In the genomic region with DNA sequence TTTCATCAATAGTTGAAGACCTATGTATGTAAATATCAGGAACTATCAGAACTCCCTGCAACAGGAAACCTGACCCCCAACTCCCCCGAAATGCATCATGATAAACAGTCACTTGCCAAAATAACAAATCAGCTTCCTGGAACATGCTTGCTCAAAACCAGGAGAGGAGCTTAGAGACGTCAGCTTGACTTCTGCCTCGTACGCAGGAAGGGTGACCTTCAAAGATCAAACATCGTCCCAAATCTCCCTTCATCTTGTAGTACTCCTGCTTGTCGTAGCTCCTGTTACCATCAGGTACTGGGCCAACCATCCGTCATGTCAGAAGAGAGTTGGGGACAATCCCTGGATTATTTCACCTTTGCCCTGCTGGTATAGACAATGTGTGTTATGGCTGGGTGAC, we compare ENCODE assay signal across 12 cellular contexts.
DNase-seq lines count a peak whose midpoint lies in the region; ATAC-seq, FAIRE-seq and TF ChIP-seq lines count a peak whose summit lies in the region.
"Had no signal": no experiment of that assay in that cellular context is flagged by ENCODE, and none has a peak within 500 bp of the region (broad histone marks: within the 10 kb centered on the region; RNA-seq: fewer than 3 reads in every experiment).

No MANE protein-coding gene starts in this region.

- no peak for DNase-seq in activated CD4-positive, alpha-beta T cell treated with anti-CD3 and anti-CD28 coated beads for 36 hours
- DNase-seq in activated CD4-positive, alpha-beta T cell treated with anti-CD3 and anti-CD28 coated beads, Interleukin-2, amount 50 U/mL, for 1 hour, result no peak
- peak; percentile 41 for DNase-seq in SHP77 treated with DMSO at 0.1 percent for 48 hours (lab: John Stamatoyannopoulos, UW)
- DNase-seq in kidney, result no peak
- peak; percentile 32 for DNase-seq in small intestine
- no peak for DNase-seq in left colon
- DNase-seq in Karpas-422, result no peak
- DNase-seq: activated CD4-positive, alpha-beta memory T cell treated with anti-CD3 and anti-CD28 coated beads for 36 hours; aorta; nucleus accumbens had no signal

- no peaks in the 10 kb centered on the region for H4K20me1 ChIP-seq in Karpas-422 (ENCODE audit: insufficient read depth, low read depth, low read length)

- H3K79me2 ChIP-seq in Karpas-422 (ENCODE audit: low read length), result no peaks in the 10 kb centered on the region

- POLR2A ChIA-PET in activated CD4-positive, alpha-beta T cell treated with anti-CD3 and anti-CD28 coated beads for 36 hours (lab: Charles Lee), result interaction anchor here (0.6 to 1.9 kb wide), 2 partner anchors 16 to 674 kb away, joined by 3 to 9 read pairs; no protein-coding TSS in a partner anchor

- peaks cover 3% of the 10 kb centered on the region for H3K9me3 Mint-ChIP-seq in activated CD4-positive, alpha-beta T cell treated with anti-CD3 and anti-CD28 coated beads for 36 hours (ENCODE audit: low read depth)

- peaks cover 25% of the 10 kb centered on the region for H3K4me1 Mint-ChIP-seq in activated CD4-positive, alpha-beta T cell treated with anti-CD3 and anti-CD28 coated beads for 36 hours

- H3K36me3 ChIP-seq in kidney (ENCODE audit: control insufficient read depth in 1 of 2, insufficient read depth in 2 of 2, low read length in 2 of 2) (no peaks in the 10 kb centered on the region), small intestine (ENCODE audit: control insufficient read depth in 2 of 2, insufficient read depth in 2 of 2, low read length in 2 of 2) (no peaks in the 10 kb centered on the region), Karpas-422 (ENCODE audit: insufficient read depth, low read length) (no peaks in the 10 kb centered on the region)

- TF ChIP-seq CTCF in kidney (IDR thresholded peaks at IDR 0.05; ENCODE audit: borderline replicate concordance, extremely low read depth, insufficient read depth), result no peak

- 14 to 36% (median 23%) methylated on average over 7 of the region's 7 CpGs for WGBS in small intestine, 3 donors

- no peak for ATAC-seq in activated CD4-positive, alpha-beta T cell treated with anti-CD3 and anti-CD28 coated beads for 36 hours
- ATAC-seq in left colon (no peak), GM18867 (IDR thresholded peaks at IDR 0.05; ENCODE audit: unreplicated experiment) (no peak)

- CTCF ChIA-PET in activated CD4-positive, alpha-beta T cell treated with anti-CD3 and anti-CD28 coated beads for 36 hours (lab: Charles Lee), result interaction anchor here (1.1 to 2.2 kb wide), 4 partner anchors 10 to 398 kb away, joined by 3 to 8 read pairs (median 5); no protein-coding TSS in a partner anchor

- H3K27ac Mint-ChIP-seq in activated CD4-positive, alpha-beta T cell treated with anti-CD3 and anti-CD28 coated beads for 36 hours, result peak overlapping the region; percentile 40
- H3K27ac Mint-ChIP-seq: activated CD4-positive, alpha-beta memory T cell treated with anti-CD3 and anti-CD28 coated beads for 36 hours had no signal

- no peaks in the 10 kb centered on the region for H3K27me3 ChIP-seq in small intestine (ENCODE audit: control insufficient read depth in 2 of 2, insufficient read depth in 2 of 2, low read length in 2 of 2)
- H3K27me3 ChIP-seq in Karpas-422 (ENCODE audit: low read length), result no peaks in the 10 kb centered on the region

- H3K36me3 Mint-ChIP-seq in activated CD4-positive, alpha-beta T cell treated with anti-CD3 and anti-CD28 coated beads for 36 hours (ENCODE audit: low read depth), result no peaks in the 10 kb centered on the region
- H3K36me3 Mint-ChIP-seq: activated CD4-positive, alpha-beta memory T cell treated with anti-CD3 and anti-CD28 coated beads for 36 hours had no signal

- no peak overlapping the region for H3K4me3 Mint-ChIP-seq in activated CD4-positive, alpha-beta T cell treated with anti-CD3 and anti-CD28 coated beads for 36 hours
- H3K4me3 Mint-ChIP-seq: activated CD4-positive, alpha-beta memory T cell treated with anti-CD3 and anti-CD28 coated beads for 36 hours had no signal

- H3K27ac ChIP-seq in kidney (ENCODE audit: low read depth in 2 of 2, low read length in 2 of 2) (peak overlapping the region; percentile 63 to 95), small intestine (ENCODE audit: low read depth in 1 of 2, low read length in 1 of 2) (peak overlapping the region in 1 of 2 donors; percentile 85), Karpas-422 (ENCODE audit: low read length) (no peak overlapping the region)

- H3K9me2 ChIP-seq in Karpas-422 (replicated peaks; ENCODE audit: insufficient read depth, low read length), result no peaks in the 10 kb centered on the region

- intact Hi-C loops in activated CD4-positive, alpha-beta T cell treated with anti-CD3 and anti-CD28 coated beads for 36 hours (cut with DNase I, micrococcal nuclease), result no loop called here
- intact Hi-C loops in kidney (cut with DNase I) (no loop called here), left colon (cut with DNase I, micrococcal nuclease) (no loop called here)

- H3K4me3 ChIP-seq in kidney (ENCODE audit: low read length in 2 of 2) (no peak overlapping the region), small intestine (ENCODE audit: low read depth in 1 of 2, low read length in 2 of 2) (no peak overlapping the region), Karpas-422 (ENCODE audit: low read length) (no peak overlapping the region)

- H3K4me1 ChIP-seq in kidney (ENCODE audit: control insufficient read depth in 1 of 2, insufficient read depth in 1 of 2, low read depth in 1 of 2, low read length in 2 of 2), result peaks cover 20 to 31% of the 10 kb centered on the region in 2 donors
- H3K4me1 ChIP-seq in small intestine (ENCODE audit: control insufficient read depth in 2 of 2, insufficient read depth in 1 of 2, low read depth in 1 of 2, low read length in 1 of 2), result peaks cover 8 to 14% of the 10 kb centered on the region in 2 donors
- H3K4me1 ChIP-seq in Karpas-422 (ENCODE audit: low read length), result no peaks in the 10 kb centered on the region

- FAIRE-seq in kidney (lab: Jason Lieb, UNC), result no peak
- FAIRE-seq in small intestine (lab: Jason Lieb, UNC), result no peak
- FAIRE-seq: GM18507 had no signal

- H3K9me3 ChIP-seq in kidney (ENCODE audit: control insufficient read depth in 1 of 2, low read length in 2 of 2) (peaks cover 0 to 4% of the 10 kb centered on the region in 2 donors), small intestine (ENCODE audit: control insufficient read depth, low read depth) (no peaks in the 10 kb centered on the region), Karpas-422 (ENCODE audit: low read length) (no peaks in the 10 kb centered on the region)

- H3K27me3 Mint-ChIP-seq in activated CD4-positive, alpha-beta T cell treated with anti-CD3 and anti-CD28 coated beads for 36 hours, result no peaks in the 10 kb centered on the region
- H3K27me3 Mint-ChIP-seq: activated CD4-positive, alpha-beta memory T cell treated with anti-CD3 and anti-CD28 coated beads for 36 hours had no signal

- no peak overlapping the region for H2AFZ ChIP-seq in Karpas-422 (ENCODE audit: low read length)

- H3K9ac ChIP-seq in kidney (ENCODE audit: low read length in 2 of 2), result peak overlapping the region in 1 of 2 donors; percentile 52
- no peak overlapping the region for H3K9ac ChIP-seq in Karpas-422 (ENCODE audit: low read length)

- H3K4me2 ChIP-seq in Karpas-422 (ENCODE audit: low read depth, low read length, poor library complexity, severe bottlenecking), result no peak overlapping the region

Comparison
In these comparisons a context has a peak if more than half of its experiments do, and no peak if none do; other contexts are left out.
1. DNase-seq: peak in SHP77 treated with DMSO at 0.1 percent for 48 hours (single experiment) and small intestine (single experiment); none in activated CD4-positive, alpha-beta T cell treated with anti-CD3 and anti-CD28 coated beads for 36 hours (single experiment), activated CD4-positive, alpha-beta T cell treated with anti-CD3 and anti-CD28 coated beads, Interleukin-2, amount 50 U/mL, for 1 hour (single experiment), kidney (single experiment), left colon (0 of 2) and Karpas-422 (single experiment).